8 cellular contexts compared by ENCODE assay signal in genomic region chr14:35687335-35687939, GRCh38.
DNase-seq lines count a peak whose midpoint lies in the region; ATAC-seq lines count a peak whose summit lies in the region.

No MANE protein-coding gene starts in this region.

- H3K9me3 Mint-ChIP-seq in activated naive CD8-positive, alpha-beta T cell treated with anti-CD3 and anti-CD28 coated beads, Interleukin-2, amount 50 U/mL, for 24 hours: no peaks in the 10 kb centered on the region

- H3K27ac Mint-ChIP-seq in activated naive CD8-positive, alpha-beta T cell treated with anti-CD3 and anti-CD28 coated beads, Interleukin-2, amount 50 U/mL, for 24 hours: no peak overlapping the region

- DNase-seq in activated naive CD4-positive, alpha-beta T cell treated with Interleukin-2 at 50 U/mL for 16 hours: peak; percentile 7
- no peak for DNase-seq in activated naive CD4-positive, alpha-beta T cell (lab: John Stamatoyannopoulos, UW)
- peak; percentile 51 for DNase-seq in NCI-H460 (ENCODE audit: extremely low read depth, low read depth)
- DNase-seq in activated naive CD8-positive, alpha-beta T cell treated with anti-CD3 and anti-CD28 coated beads, Interleukin-2, amount 50 U/mL, for 24 hours: peak; percentile 11
- DNase-seq in hepatic stellate cell (ENCODE audit: low spot score): peak; percentile 6
- peak; percentile 36 for DNase-seq in smooth muscle cell of the brain vasculature (ENCODE audit: low read depth, low spot score)

- no peaks in the 10 kb centered on the region for H3K27me3 Mint-ChIP-seq in activated naive CD8-positive, alpha-beta T cell treated with anti-CD3 and anti-CD28 coated beads, Interleukin-2, amount 50 U/mL, for 24 hours

- peaks cover 10% of the 10 kb centered on the region for H3K4me1 Mint-ChIP-seq in activated naive CD8-positive, alpha-beta T cell treated with anti-CD3 and anti-CD28 coated beads, Interleukin-2, amount 50 U/mL, for 24 hours

- no peak overlapping the region for H3K4me3 Mint-ChIP-seq in activated naive CD8-positive, alpha-beta T cell treated with anti-CD3 and anti-CD28 coated beads, Interleukin-2, amount 50 U/mL, for 24 hours

- peak; percentile 51 for ATAC-seq in HG03196 (IDR thresholded peaks at IDR 0.05; ENCODE audit: unreplicated experiment)
- no peak for ATAC-seq in activated naive CD8-positive, alpha-beta T cell treated with anti-CD3 and anti-CD28 coated beads, Interleukin-2, amount 50 U/mL, for 24 hours
- ATAC-seq in GM18520 (IDR thresholded peaks at IDR 0.05; ENCODE audit: unreplicated experiment): no peak

- H3K36me3 Mint-ChIP-seq in activated naive CD8-positive, alpha-beta T cell treated with anti-CD3 and anti-CD28 coated beads, Interleukin-2, amount 50 U/mL, for 24 hours (ENCODE audit: low read depth): peaks cover 13% of the 10 kb centered on the region

Comparison
In these comparisons a context has a peak if more than half of its experiments do, and no peak if none do; other contexts are left out.
1. DNase-seq: peak in activated naive CD4-positive, alpha-beta T cell treated with Interleukin-2 at 50 U/mL for 16 hours (single experiment), NCI-H460 (single experiment), activated naive CD8-positive, alpha-beta T cell treated with anti-CD3 and anti-CD28 coated beads, Interleukin-2, amount 50 U/mL, for 24 hours (single experiment), hepatic stellate cell (single experiment) and smooth muscle cell of the brain vasculature (single experiment); none in activated naive CD4-positive, alpha-beta T cell (0 of 4).